Comparison of ENCODE assay signal across 1 cellular context in the genomic region with DNA sequence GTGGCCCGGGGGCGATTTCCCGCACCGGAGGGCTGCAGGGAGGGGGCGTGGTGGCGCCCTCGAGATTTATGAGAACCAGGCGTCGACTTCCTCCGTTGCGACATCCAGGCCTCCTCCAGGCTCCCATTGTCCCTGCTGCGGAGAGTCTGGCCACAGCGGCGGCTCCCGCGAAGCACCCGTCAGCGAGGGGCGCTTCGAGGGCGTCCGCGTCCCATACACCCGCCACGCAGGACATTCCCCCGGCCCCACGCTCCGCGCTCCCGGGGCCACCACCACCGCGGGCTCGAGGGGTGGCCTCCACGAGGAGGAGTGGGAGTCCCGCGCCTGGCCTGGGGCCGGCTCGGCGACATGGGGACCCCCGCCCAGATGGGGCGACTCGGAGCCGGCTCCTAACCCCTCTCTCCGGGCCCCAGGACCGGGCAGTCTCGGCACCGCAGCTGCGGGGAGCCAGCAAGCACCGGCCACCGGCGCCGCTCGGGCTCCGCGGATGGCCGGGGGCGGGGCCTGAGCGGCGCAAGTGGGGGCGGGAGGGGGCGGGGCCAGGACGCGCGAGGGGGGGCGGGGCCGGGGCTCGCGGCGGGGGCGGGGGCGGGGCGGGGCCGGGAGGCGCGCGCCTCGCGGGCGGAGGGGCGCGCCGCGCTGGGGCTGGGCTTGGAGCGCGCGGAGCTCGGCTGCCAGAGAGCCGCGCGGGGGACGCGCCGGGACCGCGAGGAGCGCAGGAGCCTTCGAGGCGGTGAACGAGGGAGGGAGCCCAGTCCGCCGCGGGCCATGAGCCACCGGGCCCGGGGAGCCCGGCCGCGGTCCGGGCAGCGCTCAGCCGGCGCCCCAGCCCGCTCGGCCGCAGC.
TF ChIP-seq lines count a peak whose summit lies in the region.

A gene (plus strand): TSS at position 632 of the 845 bp plus-strand sequence. CDS start 13,683 bp downstream, outside the sequence.

TF ChIP-seq in K562, 482 proteins besides CTCF, POLR2A, EP300 and RAD21 (continued from another document and continues in another):
- TF ChIP-seq, protein P1, sequence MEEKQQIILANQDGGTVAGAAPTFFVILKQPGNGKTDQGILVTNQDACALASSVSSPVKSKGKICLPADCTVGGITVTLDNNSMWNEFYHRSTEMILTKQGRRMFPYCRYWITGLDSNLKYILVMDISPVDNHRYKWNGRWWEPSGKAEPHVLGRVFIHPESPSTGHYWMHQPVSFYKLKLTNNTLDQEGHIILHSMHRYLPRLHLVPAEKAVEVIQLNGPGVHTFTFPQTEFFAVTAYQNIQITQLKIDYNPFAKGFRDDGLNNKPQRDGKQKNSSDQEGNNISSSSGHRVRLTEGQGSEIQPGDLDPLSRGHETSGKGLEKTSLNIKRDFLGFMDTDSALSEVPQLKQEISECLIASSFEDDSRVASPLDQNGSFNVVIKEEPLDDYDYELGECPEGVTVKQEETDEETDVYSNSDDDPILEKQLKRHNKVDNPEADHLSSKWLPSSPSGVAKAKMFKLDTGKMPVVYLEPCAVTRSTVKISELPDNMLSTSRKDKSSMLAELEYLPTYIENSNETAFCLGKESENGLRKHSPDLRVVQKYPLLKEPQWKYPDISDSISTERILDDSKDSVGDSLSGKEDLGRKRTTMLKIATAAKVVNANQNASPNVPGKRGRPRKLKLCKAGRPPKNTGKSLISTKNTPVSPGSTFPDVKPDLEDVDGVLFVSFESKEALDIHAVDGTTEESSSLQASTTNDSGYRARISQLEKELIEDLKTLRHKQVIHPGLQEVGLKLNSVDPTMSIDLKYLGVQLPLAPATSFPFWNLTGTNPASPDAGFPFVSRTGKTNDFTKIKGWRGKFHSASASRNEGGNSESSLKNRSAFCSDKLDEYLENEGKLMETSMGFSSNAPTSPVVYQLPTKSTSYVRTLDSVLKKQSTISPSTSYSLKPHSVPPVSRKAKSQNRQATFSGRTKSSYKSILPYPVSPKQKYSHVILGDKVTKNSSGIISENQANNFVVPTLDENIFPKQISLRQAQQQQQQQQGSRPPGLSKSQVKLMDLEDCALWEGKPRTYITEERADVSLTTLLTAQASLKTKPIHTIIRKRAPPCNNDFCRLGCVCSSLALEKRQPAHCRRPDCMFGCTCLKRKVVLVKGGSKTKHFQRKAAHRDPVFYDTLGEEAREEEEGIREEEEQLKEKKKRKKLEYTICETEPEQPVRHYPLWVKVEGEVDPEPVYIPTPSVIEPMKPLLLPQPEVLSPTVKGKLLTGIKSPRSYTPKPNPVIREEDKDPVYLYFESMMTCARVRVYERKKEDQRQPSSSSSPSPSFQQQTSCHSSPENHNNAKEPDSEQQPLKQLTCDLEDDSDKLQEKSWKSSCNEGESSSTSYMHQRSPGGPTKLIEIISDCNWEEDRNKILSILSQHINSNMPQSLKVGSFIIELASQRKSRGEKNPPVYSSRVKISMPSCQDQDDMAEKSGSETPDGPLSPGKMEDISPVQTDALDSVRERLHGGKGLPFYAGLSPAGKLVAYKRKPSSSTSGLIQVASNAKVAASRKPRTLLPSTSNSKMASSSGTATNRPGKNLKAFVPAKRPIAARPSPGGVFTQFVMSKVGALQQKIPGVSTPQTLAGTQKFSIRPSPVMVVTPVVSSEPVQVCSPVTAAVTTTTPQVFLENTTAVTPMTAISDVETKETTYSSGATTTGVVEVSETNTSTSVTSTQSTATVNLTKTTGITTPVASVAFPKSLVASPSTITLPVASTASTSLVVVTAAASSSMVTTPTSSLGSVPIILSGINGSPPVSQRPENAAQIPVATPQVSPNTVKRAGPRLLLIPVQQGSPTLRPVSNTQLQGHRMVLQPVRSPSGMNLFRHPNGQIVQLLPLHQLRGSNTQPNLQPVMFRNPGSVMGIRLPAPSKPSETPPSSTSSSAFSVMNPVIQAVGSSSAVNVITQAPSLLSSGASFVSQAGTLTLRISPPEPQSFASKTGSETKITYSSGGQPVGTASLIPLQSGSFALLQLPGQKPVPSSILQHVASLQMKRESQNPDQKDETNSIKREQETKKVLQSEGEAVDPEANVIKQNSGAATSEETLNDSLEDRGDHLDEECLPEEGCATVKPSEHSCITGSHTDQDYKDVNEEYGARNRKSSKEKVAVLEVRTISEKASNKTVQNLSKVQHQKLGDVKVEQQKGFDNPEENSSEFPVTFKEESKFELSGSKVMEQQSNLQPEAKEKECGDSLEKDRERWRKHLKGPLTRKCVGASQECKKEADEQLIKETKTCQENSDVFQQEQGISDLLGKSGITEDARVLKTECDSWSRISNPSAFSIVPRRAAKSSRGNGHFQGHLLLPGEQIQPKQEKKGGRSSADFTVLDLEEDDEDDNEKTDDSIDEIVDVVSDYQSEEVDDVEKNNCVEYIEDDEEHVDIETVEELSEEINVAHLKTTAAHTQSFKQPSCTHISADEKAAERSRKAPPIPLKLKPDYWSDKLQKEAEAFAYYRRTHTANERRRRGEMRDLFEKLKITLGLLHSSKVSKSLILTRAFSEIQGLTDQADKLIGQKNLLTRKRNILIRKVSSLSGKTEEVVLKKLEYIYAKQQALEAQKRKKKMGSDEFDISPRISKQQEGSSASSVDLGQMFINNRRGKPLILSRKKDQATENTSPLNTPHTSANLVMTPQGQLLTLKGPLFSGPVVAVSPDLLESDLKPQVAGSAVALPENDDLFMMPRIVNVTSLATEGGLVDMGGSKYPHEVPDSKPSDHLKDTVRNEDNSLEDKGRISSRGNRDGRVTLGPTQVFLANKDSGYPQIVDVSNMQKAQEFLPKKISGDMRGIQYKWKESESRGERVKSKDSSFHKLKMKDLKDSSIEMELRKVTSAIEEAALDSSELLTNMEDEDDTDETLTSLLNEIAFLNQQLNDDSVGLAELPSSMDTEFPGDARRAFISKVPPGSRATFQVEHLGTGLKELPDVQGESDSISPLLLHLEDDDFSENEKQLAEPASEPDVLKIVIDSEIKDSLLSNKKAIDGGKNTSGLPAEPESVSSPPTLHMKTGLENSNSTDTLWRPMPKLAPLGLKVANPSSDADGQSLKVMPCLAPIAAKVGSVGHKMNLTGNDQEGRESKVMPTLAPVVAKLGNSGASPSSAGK (IDR thresholded peaks at IDR 0.05), result peak; percentile 80
- TF ChIP-seq TAL1 (IDR thresholded peaks at IDR 0.05) (no peak), HDAC1 (IDR thresholded peaks at IDR 0.05) (peak in 1 of 2 experiments; percentile 61; a peak in 1 of 4 replicates), ATF1 (CRISPR knock-in tag; IDR thresholded peaks at IDR 0.05) (no peak), ATF1 (tag; IDR thresholded peaks at IDR 0.05) (peak; percentile 44), MTF1 (CRISPR knock-in tag; IDR thresholded peaks at IDR 0.05; ENCODE audit: borderline replicate concordance) (no peak), ZNF133 (CRISPR knock-in tag; IDR thresholded peaks at IDR 0.05) (peak; percentile 12; the same call in 1 of the 2 replicates), SUPT5H (IDR thresholded peaks at IDR 0.05) (peak; percentile 63), PHF20 (IDR thresholded peaks at IDR 0.05; ENCODE audit: partially characterized antibody) (peak; percentile 70), THRAP3 (IDR thresholded peaks at IDR 0.05; ENCODE audit: borderline replicate concordance) (no peak), SOX6 (IDR thresholded peaks at IDR 0.05) (0 out of 2 replicates have a peak, but pooled peaks have one; percentile 16), KDM2B (CRISPR knock-in tag; IDR thresholded peaks at IDR 0.05) (peak; percentile 81), PRPF4 (IDR thresholded peaks at IDR 0.05; ENCODE audit: insufficient read depth, low read depth, low read length, poor library complexity, severe bottlenecking) (no peak), CEBPG (CRISPR knock-in tag; IDR thresholded peaks at IDR 0.05) (peak; percentile 90), CEBPG (tag; conservative IDR thresholded peaks at IDR 0.05 in 1 of 2, IDR thresholded peaks at IDR 0.05 in 1 of 2) (peak; percentile 81 to 96), ZNF175 (CRISPR knock-in tag; IDR thresholded peaks at IDR 0.05; ENCODE audit: low read depth) (no peak), ATF7 (IDR thresholded peaks at IDR 0.05) (0 out of 2 replicates have a peak, but pooled peaks have one; percentile 15), L3MBTL2 (IDR thresholded peaks at IDR 0.05) (peak; percentile 88), POLR2B (IDR thresholded peaks at IDR 0.05; ENCODE audit: low read depth, partially characterized antibody) (peak; percentile 47), SIN3B (IDR thresholded peaks at IDR 0.05; ENCODE audit: low read depth) (0 out of 2 replicates have a peak, but pooled peaks have one; percentile 21), RBM14 (IDR thresholded peaks at IDR 0.05; ENCODE audit: borderline replicate concordance, insufficient read depth, low read depth, low read length) (0 out of 2 replicates have a peak, but pooled peaks have one; percentile 53), PCBP1 (IDR thresholded peaks at IDR 0.05; ENCODE audit: low read depth, low read length, poor library complexity, severe bottlenecking) (peak; percentile 61), TRIM24 (IDR thresholded peaks at IDR 0.05) (0 out of 4 replicates have a peak, but pooled peaks of 1 of the 2 experiments have one; percentile 17)
- TF ChIP-seq, protein P2, sequence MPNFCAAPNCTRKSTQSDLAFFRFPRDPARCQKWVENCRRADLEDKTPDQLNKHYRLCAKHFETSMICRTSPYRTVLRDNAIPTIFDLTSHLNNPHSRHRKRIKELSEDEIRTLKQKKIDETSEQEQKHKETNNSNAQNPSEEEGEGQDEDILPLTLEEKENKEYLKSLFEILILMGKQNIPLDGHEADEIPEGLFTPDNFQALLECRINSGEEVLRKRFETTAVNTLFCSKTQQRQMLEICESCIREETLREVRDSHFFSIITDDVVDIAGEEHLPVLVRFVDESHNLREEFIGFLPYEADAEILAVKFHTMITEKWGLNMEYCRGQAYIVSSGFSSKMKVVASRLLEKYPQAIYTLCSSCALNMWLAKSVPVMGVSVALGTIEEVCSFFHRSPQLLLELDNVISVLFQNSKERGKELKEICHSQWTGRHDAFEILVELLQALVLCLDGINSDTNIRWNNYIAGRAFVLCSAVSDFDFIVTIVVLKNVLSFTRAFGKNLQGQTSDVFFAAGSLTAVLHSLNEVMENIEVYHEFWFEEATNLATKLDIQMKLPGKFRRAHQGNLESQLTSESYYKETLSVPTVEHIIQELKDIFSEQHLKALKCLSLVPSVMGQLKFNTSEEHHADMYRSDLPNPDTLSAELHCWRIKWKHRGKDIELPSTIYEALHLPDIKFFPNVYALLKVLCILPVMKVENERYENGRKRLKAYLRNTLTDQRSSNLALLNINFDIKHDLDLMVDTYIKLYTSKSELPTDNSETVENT (CRISPR knock-in tag; IDR thresholded peaks at IDR 0.05), result 0 out of 2 replicates have a peak, but pooled peaks have one; percentile 62
- TF ChIP-seq, protein P3, sequence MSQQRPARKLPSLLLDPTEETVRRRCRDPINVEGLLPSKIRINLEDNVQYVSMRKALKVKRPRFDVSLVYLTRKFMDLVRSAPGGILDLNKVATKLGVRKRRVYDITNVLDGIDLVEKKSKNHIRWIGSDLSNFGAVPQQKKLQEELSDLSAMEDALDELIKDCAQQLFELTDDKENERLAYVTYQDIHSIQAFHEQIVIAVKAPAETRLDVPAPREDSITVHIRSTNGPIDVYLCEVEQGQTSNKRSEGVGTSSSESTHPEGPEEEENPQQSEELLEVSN (IDR thresholded peaks at IDR 0.05; ENCODE audit: borderline replicate concordance in 1 of 2, extremely low read depth in 1 of 2, insufficient read depth in 1 of 2, insufficient read length in 1 of 2, low read depth in 1 of 2, low read length in 1 of 2, poor library complexity in 1 of 2, severe bottlenecking in 1 of 2), result peak; percentile 74 to 87
- TF ChIP-seq, protein P4, sequence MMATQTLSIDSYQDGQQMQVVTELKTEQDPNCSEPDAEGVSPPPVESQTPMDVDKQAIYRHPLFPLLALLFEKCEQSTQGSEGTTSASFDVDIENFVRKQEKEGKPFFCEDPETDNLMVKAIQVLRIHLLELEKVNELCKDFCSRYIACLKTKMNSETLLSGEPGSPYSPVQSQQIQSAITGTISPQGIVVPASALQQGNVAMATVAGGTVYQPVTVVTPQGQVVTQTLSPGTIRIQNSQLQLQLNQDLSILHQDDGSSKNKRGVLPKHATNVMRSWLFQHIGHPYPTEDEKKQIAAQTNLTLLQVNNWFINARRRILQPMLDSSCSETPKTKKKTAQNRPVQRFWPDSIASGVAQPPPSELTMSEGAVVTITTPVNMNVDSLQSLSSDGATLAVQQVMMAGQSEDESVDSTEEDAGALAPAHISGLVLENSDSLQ (IDR thresholded peaks at IDR 0.05), result peak; percentile 84
- TF ChIP-seq, protein P5, sequence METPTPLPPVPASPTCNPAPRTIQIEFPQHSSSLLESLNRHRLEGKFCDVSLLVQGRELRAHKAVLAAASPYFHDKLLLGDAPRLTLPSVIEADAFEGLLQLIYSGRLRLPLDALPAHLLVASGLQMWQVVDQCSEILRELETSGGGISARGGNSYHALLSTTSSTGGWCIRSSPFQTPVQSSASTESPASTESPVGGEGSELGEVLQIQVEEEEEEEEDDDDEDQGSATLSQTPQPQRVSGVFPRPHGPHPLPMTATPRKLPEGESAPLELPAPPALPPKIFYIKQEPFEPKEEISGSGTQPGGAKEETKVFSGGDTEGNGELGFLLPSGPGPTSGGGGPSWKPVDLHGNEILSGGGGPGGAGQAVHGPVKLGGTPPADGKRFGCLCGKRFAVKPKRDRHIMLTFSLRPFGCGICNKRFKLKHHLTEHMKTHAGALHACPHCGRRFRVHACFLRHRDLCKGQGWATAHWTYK (CRISPR knock-in tag; IDR thresholded peaks at IDR 0.05), result peak; percentile 67; the same call in 1 of the 2 replicates
- TF ChIP-seq, protein P6, sequence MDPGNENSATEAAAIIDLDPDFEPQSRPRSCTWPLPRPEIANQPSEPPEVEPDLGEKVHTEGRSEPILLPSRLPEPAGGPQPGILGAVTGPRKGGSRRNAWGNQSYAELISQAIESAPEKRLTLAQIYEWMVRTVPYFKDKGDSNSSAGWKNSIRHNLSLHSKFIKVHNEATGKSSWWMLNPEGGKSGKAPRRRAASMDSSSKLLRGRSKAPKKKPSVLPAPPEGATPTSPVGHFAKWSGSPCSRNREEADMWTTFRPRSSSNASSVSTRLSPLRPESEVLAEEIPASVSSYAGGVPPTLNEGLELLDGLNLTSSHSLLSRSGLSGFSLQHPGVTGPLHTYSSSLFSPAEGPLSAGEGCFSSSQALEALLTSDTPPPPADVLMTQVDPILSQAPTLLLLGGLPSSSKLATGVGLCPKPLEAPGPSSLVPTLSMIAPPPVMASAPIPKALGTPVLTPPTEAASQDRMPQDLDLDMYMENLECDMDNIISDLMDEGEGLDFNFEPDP (CRISPR knock-in tag; IDR thresholded peaks at IDR 0.05), result no peak
- TF ChIP-seq, protein P7, sequence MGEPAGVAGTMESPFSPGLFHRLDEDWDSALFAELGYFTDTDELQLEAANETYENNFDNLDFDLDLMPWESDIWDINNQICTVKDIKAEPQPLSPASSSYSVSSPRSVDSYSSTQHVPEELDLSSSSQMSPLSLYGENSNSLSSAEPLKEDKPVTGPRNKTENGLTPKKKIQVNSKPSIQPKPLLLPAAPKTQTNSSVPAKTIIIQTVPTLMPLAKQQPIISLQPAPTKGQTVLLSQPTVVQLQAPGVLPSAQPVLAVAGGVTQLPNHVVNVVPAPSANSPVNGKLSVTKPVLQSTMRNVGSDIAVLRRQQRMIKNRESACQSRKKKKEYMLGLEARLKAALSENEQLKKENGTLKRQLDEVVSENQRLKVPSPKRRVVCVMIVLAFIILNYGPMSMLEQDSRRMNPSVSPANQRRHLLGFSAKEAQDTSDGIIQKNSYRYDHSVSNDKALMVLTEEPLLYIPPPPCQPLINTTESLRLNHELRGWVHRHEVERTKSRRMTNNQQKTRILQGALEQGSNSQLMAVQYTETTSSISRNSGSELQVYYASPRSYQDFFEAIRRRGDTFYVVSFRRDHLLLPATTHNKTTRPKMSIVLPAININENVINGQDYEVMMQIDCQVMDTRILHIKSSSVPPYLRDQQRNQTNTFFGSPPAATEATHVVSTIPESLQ (CRISPR knock-in tag; IDR thresholded peaks at IDR 0.05), result peak; percentile 84; the same call in 1 of the 2 replicates
